Comparison of ENCODE assay signal across 8 cellular contexts in the genomic region with DNA sequence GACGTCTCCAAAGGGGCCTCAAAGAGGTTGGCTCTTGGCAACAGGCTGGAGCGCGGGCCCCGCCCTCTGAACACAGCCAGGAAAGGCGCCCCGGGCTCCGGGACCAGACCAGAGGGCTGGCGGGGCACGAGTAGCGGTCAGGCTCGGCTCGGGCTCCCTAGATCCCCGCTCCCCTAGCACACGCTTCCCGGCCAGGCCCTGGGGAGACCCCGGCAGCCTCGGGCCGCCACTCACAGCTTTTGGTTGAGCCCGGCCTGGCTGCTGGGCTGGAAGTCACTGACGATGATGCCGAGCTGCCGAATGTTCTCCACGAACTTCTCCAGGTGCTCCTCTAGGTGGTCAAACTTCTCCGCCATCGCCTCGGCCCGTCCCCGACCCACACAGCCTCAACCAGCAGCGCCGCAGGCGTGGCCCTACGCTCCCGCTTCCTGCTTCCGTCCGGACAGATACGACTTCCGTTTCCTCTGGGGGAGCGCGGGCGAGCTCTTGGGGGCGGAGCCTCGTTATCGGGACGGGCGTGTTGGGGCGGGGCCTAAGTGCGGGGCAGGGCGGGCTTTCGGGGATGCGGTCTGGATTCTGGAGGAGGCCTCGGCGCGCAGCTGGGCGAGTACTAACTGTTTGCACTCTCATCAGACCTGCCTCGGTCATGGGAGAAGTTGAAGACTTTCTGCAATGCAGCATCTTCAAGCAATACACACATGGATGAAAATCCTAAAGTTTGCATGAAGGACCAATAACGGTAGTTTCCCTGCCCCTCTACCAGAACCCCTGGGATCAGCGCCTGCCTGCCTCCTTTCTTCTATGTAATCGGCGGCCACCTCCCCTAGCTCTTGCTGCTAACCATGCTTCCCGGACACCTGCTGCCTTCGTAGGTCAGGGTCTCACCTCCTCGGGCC. TPM values are rescaled to one million over a fixed set of nuclear protein-coding genes. Genes with fewer than 3 reads are reported as not detected.
A peak's percentile ranks its signal among the peaks of the same experiment; 100 is the strongest.
DNase-seq lines count a peak whose midpoint lies in the region; ATAC-seq and TF ChIP-seq lines count a peak whose summit lies in the region.

A gene with protein sequence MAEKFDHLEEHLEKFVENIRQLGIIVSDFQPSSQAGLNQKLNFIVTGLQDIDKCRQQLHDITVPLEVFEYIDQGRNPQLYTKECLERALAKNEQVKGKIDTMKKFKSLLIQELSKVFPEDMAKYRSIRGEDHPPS (minus strand): TSS at position 420 of the 896 bp plus-strand sequence. CDS start 64 bp downstream, at position 356.

- intact Hi-C loops in activated T-helper 2 cell treated with anti-CD3 and anti-CD28 coated beads, Interferon-gamma antibody, Interleukin-2, Interleukin-4, amounts not matched to agents 10 μg/mL and 5 μg/mL and 100 μg/mL, durations not matched to agents 14 hours and 24 hours and 36 hours (cut with micrococcal nuclease): loop anchor here (1.0 to 2.0 kb wide), 4 partner anchors 118 to 956 kb away; partner anchors contain the start of genes ICE1, NSUN2, SRD5A1 and TENT4A

- H3K4me1 ChIP-seq in RWPE2 (ENCODE audit: insufficient read depth, poor library complexity, severe bottlenecking): peaks cover 11% of the 10 kb centered on the region

- ATAC-seq in RWPE2 (ENCODE audit: low read depth): peak; percentile 98

- H3K36me3 ChIP-seq in RWPE2 (ENCODE audit: low read depth): peaks cover 38% of the 10 kb centered on the region

- H3K4me3 ChIP-seq in RWPE2 (ENCODE audit: severe bottlenecking) (peak within 1 kb of the TSS; percentile 74), fibroblast of pulmonary artery (replicated peaks; ENCODE audit: low read depth, low read length) (peak within 1 kb of the TSS; percentile 98)

- peaks cover 35% of the 10 kb centered on the region for H3K4me1 Mint-ChIP-seq in activated T-helper 2 cell treated with anti-CD3 and anti-CD28 coated beads, Interferon-gamma antibody, Interleukin-2, Interleukin-4, amounts not matched to agents 10 μg/mL and 5 μg/mL and 100 μg/mL, durations not matched to agents 14 hours and 24 hours and 36 hours (ENCODE audit: low read depth)
- H3K4me1 Mint-ChIP-seq in nephron: peaks cover 24% of the 10 kb centered on the region
- H3K4me1 Mint-ChIP-seq in stimulated activated naive CD8-positive, alpha-beta T cell treated with anti-CD3 and anti-CD28 coated beads, Interleukin-15, Interleukin-2, amounts not matched to agents 100 ng/mL and 50 ng/mL, for 24 hours (ENCODE audit: low read depth): peaks cover 45% of the 10 kb centered on the region

- H3K27me3 Mint-ChIP-seq in activated T-helper 2 cell treated with anti-CD3 and anti-CD28 coated beads, Interferon-gamma antibody, Interleukin-2, Interleukin-4, amounts not matched to agents 10 μg/mL and 5 μg/mL and 100 μg/mL, durations not matched to agents 14 hours and 24 hours and 36 hours (ENCODE audit: low read depth): peaks cover 3% of the 10 kb centered on the region
- H3K27me3 Mint-ChIP-seq in nephron (ENCODE audit: low read depth): peaks cover 4% of the 10 kb centered on the region
- H3K27me3 Mint-ChIP-seq in stimulated activated naive CD8-positive, alpha-beta T cell treated with anti-CD3 and anti-CD28 coated beads, Interleukin-15, Interleukin-2, amounts not matched to agents 100 ng/mL and 50 ng/mL, for 24 hours: no peaks in the 10 kb centered on the region

- H3K27me3 ChIP-seq in RWPE2 (ENCODE audit: insufficient read depth, poor library complexity, severe bottlenecking): no peaks in the 10 kb centered on the region

- H3K27ac Mint-ChIP-seq in activated T-helper 2 cell treated with anti-CD3 and anti-CD28 coated beads, Interferon-gamma antibody, Interleukin-2, Interleukin-4, amounts not matched to agents 10 μg/mL and 5 μg/mL and 100 μg/mL, durations not matched to agents 14 hours and 24 hours and 36 hours: peak within 1 kb of the TSS; percentile 93
- peak within 1 kb of the TSS; percentile 83 to 95 (median 93) for H3K27ac Mint-ChIP-seq in nephron
- H3K27ac Mint-ChIP-seq in stimulated activated naive CD8-positive, alpha-beta T cell treated with anti-CD3 and anti-CD28 coated beads, Interleukin-15, Interleukin-2, amounts not matched to agents 100 ng/mL and 50 ng/mL, for 24 hours: peak within 1 kb of the TSS; percentile 98

- peak within 1 kb of the TSS; percentile 96 for H3K4me3 Mint-ChIP-seq in activated T-helper 2 cell treated with anti-CD3 and anti-CD28 coated beads, Interferon-gamma antibody, Interleukin-2, Interleukin-4, amounts not matched to agents 10 μg/mL and 5 μg/mL and 100 μg/mL, durations not matched to agents 14 hours and 24 hours and 36 hours (ENCODE audit: low read depth)
- H3K4me3 Mint-ChIP-seq in nephron: peak within 1 kb of the TSS; percentile 92 to 97 (median 97)
- peak within 1 kb of the TSS; percentile 99 for H3K4me3 Mint-ChIP-seq in stimulated activated naive CD8-positive, alpha-beta T cell treated with anti-CD3 and anti-CD28 coated beads, Interleukin-15, Interleukin-2, amounts not matched to agents 100 ng/mL and 50 ng/mL, for 24 hours

- DNase-seq in EH (ENCODE audit: low read depth): peak; percentile 94
- DNase-seq in H4 (ENCODE audit: low spot score): peak; percentile 94
- peak; percentile 96 for DNase-seq in LoVo (ENCODE audit: low spot score)
- peak; percentile 97 for DNase-seq in RWPE2 (ENCODE audit: low spot score)
- DNase-seq in activated T-helper 2 cell treated with anti-CD3 and anti-CD28 coated beads, Interferon-gamma antibody, Interleukin-2, Interleukin-4, amounts not matched to agents 10 μg/mL and 5 μg/mL and 100 μg/mL, durations not matched to agents 14 hours and 24 hours and 36 hours (ENCODE audit: low spot score): peak; percentile 95
- DNase-seq in fibroblast of pulmonary artery (ENCODE audit: low read depth): peak; percentile 90

- no peaks in the 10 kb centered on the region for H3K9me3 Mint-ChIP-seq in activated T-helper 2 cell treated with anti-CD3 and anti-CD28 coated beads, Interferon-gamma antibody, Interleukin-2, Interleukin-4, amounts not matched to agents 10 μg/mL and 5 μg/mL and 100 μg/mL, durations not matched to agents 14 hours and 24 hours and 36 hours
- no peaks in the 10 kb centered on the region for H3K9me3 Mint-ChIP-seq in nephron
- H3K9me3 Mint-ChIP-seq in stimulated activated naive CD8-positive, alpha-beta T cell treated with anti-CD3 and anti-CD28 coated beads, Interleukin-15, Interleukin-2, amounts not matched to agents 100 ng/mL and 50 ng/mL, for 24 hours: no peaks in the 10 kb centered on the region

- peaks cover 48% of the 10 kb centered on the region for H3K36me3 Mint-ChIP-seq in activated T-helper 2 cell treated with anti-CD3 and anti-CD28 coated beads, Interferon-gamma antibody, Interleukin-2, Interleukin-4, amounts not matched to agents 10 μg/mL and 5 μg/mL and 100 μg/mL, durations not matched to agents 14 hours and 24 hours and 36 hours (ENCODE audit: low read depth)
- peaks cover 34% of the 10 kb centered on the region for H3K36me3 Mint-ChIP-seq in nephron (ENCODE audit: low read depth)
- H3K36me3 Mint-ChIP-seq in stimulated activated naive CD8-positive, alpha-beta T cell treated with anti-CD3 and anti-CD28 coated beads, Interleukin-15, Interleukin-2, amounts not matched to agents 100 ng/mL and 50 ng/mL, for 24 hours (ENCODE audit: low read depth): peaks cover 45% of the 10 kb centered on the region

- H3K27ac ChIP-seq in RWPE2 (ENCODE audit: poor library complexity, severe bottlenecking): peak within 1 kb of the TSS; percentile 40

- no peak for TF ChIP-seq CTCF in RWPE2 (IDR thresholded peaks at IDR 0.05; ENCODE audit: poor library complexity, severe bottlenecking)
- no peak for TF ChIP-seq CTCF in fibroblast of pulmonary artery (IDR thresholded peaks at IDR 0.05; ENCODE audit: low read length, missing control alignments)
- no peak for TF ChIP-seq CTCF in nephron (IDR thresholded peaks at IDR 0.05; ENCODE audit: unreplicated experiment in 3 of 3)

- H3K9me3 ChIP-seq in RWPE2 (ENCODE audit: severe bottlenecking): no peaks in the 10 kb centered on the region

RNA-seq across cellular contexts. Expression of the gene that starts here (rescaled TPM):
- 9.0 and 12.2 TPM in 2 replicates for total RNA-seq in H4 (2014; rRNA removed; shearing (Covaris generic))
- total RNA-seq in activated T-helper 2 cell treated with anti-CD3 and anti-CD28 coated beads, Interferon-gamma antibody, Interleukin-2, Interleukin-4, amounts not matched to agents 10 μg/mL and 5 μg/mL and 100 μg/mL, durations not matched to agents 14 hours and 24 hours and 36 hours: 53.3 and 56.5 TPM in 2 replicates

Comparison
In these comparisons a context has a peak if more than half of its experiments do, and no peak if none do; other contexts are left out.
1. Peak in every context shown above with its lines: DNase-seq, ATAC-seq, H3K4me3 ChIP-seq and H3K27ac ChIP-seq.